7 cellular contexts compared by ENCODE assay signal in the genomic region with DNA sequence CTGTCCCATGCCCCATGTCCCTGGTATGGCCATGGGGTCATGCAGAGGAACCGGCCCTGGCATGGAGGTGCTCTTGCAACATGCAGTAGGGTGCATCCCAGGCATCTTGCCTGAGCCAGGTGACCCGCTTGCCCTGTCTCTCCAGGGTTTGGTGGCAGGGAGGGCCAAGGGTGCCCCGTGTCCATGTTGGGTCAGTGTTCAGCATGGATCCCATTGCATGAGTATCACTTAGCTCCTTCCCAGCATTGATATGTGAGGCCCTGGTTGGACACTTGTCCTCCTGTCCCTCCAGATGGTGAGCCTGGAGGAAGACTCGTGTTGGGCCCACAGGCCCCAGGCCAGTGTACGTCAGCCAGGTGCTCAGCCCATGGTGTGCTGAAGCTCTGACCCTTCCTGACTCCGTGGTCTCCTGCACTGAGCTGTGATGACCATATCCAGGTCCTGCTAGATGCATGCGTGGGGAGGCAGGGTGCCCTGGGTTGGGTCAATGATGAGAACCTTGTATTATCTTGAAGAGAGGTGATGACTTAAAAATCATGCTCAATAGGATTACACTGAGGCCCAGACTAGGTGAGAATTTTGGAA.
"Had no signal": no experiment of that assay in that cellular context is flagged by ENCODE, and none has a peak within 500 bp of the region (broad histone marks: within the 10 kb centered on the region; RNA-seq: fewer than 3 reads in every experiment).

No MANE protein-coding gene starts in this region.

- ATAC-seq: HepG2, K562 had no signal

- H3K4me1 Mint-ChIP-seq: IgD-negative memory B cell had no signal

- FAIRE-seq: HepG2, HTR-8/SVneo, K562 had no signal

- H3K27me3 Mint-ChIP-seq: IgD-negative memory B cell had no signal

- H3K27ac ChIP-seq: HL-60 had no signal

- H3K27ac Mint-ChIP-seq: IgD-negative memory B cell had no signal

- H3K9me3 Mint-ChIP-seq: IgD-negative memory B cell had no signal

- H3K4me3 ChIP-seq: K562 had no signal

- H3K36me3 Mint-ChIP-seq: IgD-negative memory B cell had no signal

- DNase-seq: IMR-90, KBM-7 had no signal
